8 cellular contexts compared by ENCODE assay signal in the genomic region with DNA sequence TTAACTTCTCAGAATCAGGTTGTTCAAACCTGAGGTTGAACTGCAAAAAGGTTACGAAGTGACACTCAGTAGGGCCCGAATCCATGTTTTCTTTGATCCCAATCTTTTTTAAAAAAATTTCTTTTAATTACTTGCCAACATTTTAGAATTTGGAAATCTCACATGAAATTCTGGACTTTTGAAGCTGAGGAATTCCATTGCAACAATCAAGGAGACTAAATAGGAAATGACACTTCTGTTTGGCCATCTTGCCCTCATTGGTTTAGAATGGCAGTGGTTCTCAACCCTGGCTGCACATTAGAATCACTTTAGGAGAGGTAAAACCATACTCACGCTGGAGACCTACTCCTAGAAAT. TPM values are rescaled to one million over a fixed set of nuclear protein-coding genes. Genes with fewer than 3 reads are reported as not detected.
A peak's percentile ranks its signal among the peaks of the same experiment; 100 is the strongest.
DNase-seq lines count a peak whose midpoint lies in the region; ATAC-seq, FAIRE-seq and TF ChIP-seq lines count a peak whose summit lies in the region.

No MANE protein-coding gene starts in this region.

- no peaks in the 10 kb centered on the region for H3K9me3 ChIP-seq in HUES48 (ENCODE audit: control insufficient read depth, insufficient read depth, low read length)

- H3K4me3 ChIP-seq in HUES48 (ENCODE audit: low read depth, low read length) = peak overlapping the region; percentile 96
- peak overlapping the region; percentile 93 for H3K4me3 ChIP-seq in choroid plexus epithelial cell (ENCODE audit: low read depth, low read length)

- peaks cover 18% of the 10 kb centered on the region for H3K4me1 ChIP-seq in HUES48 (ENCODE audit: control insufficient read depth, insufficient read depth, low read length)

- H3K27me3 ChIP-seq in HUES48 (ENCODE audit: control insufficient read depth, insufficient read depth, low read length) = no peaks in the 10 kb centered on the region

- TF ChIP-seq CTCF in CD14-positive monocyte (IDR thresholded peaks at IDR 0.05) (no peak), choroid plexus epithelial cell (conservative IDR thresholded peaks at IDR 0.05; ENCODE audit: low read depth, low read length) (no peak)

- no peak for FAIRE-seq in GM19239 (lab: Jason Lieb, UNC)

- H3K27ac Mint-ChIP-seq in CD14-positive monocyte = peak overlapping the region in 4 of 7 donors; percentile 96 to 98 (median 96)
- H3K27ac Mint-ChIP-seq in naive thymus-derived CD8-positive, alpha-beta T cell = peak overlapping the region; percentile 96 to 100 (median 100)

- POLR2A ChIA-PET in naive thymus-derived CD8-positive, alpha-beta T cell (lab: Charles Lee) = interaction anchor here (0.9 to 1.7 kb wide), 5 partner anchors 8 to 1395 kb away, joined by 3 to 5 read pairs (median 4); a partner anchor contains a TSS

- DNase-seq in CD14-positive monocyte (ENCODE audit: low spot score) (no peak), choroid plexus epithelial cell (ENCODE audit: low read depth) (no peak), NCI-H748 treated with DMSO at 0.1 percent for 48 hours (lab: John Stamatoyannopoulos, UW) (no peak), GM19239 (ENCODE audit: insufficient read length, low spot score) (no peak), erythroblast (lab: John Stamatoyannopoulos, UW) (no peak)
- no peak for DNase-seq in naive thymus-derived CD8-positive, alpha-beta T cell
- DNase-seq in stimulated activated CD4-positive, alpha-beta T cell treated with anti-CD3 and anti-CD28 coated beads, Interleukin-2, amount 100 ng/mL, for 48 hours = no peak

- peaks cover 16% of the 10 kb centered on the region for H3K4me1 Mint-ChIP-seq in CD14-positive monocyte
- peaks cover 18 to 43% (median 40%) of the 10 kb centered on the region in 4 donors for H3K4me1 Mint-ChIP-seq in naive thymus-derived CD8-positive, alpha-beta T cell

- intact Hi-C loops in CD14-positive monocyte (cut with micrococcal nuclease) = loop anchor here in 1 of 2 donors (5.0 kb wide), 1 partner anchor 709 kb away; a partner anchor contains a TSS

- H3K9me3 Mint-ChIP-seq in CD14-positive monocyte = peaks cover 0 to 7% (median 4%) of the 10 kb centered on the region in 7 donors
- H3K9me3 Mint-ChIP-seq in naive thymus-derived CD8-positive, alpha-beta T cell = no peaks in the 10 kb centered on the region

- peak overlapping the region; percentile 11 for H3K27ac ChIP-seq in HUES48 (ENCODE audit: low read depth, low read length)

- ATAC-seq in naive thymus-derived CD8-positive, alpha-beta T cell = peak in 1 of 2 donors; percentile 1

- TF ChIP-seq POLR2A in erythroblast (IDR thresholded peaks at IDR 0.05; ENCODE audit: low read length) = no peak

- H3K36me3 ChIP-seq in HUES48 (ENCODE audit: control insufficient read depth, insufficient read depth, low read length) = peaks cover 12% of the 10 kb centered on the region

- H3K4me3 Mint-ChIP-seq in CD14-positive monocyte = peak overlapping the region; percentile 97 to 98
- peak overlapping the region; percentile 94 to 100 (median 98) for H3K4me3 Mint-ChIP-seq in naive thymus-derived CD8-positive, alpha-beta T cell

- H3K36me3 Mint-ChIP-seq in CD14-positive monocyte = peaks cover 4 to 6% of the 10 kb centered on the region in 2 donors
- H3K36me3 Mint-ChIP-seq in naive thymus-derived CD8-positive, alpha-beta T cell = peaks cover 0 to 4% (median 0%) of the 10 kb centered on the region in 3 donors

- H3K9ac ChIP-seq in HUES48 (ENCODE audit: low read depth, low read length) = no peak overlapping the region; the same call in 1 of the 2 replicates

- H3K27me3 Mint-ChIP-seq in CD14-positive monocyte (ENCODE audit: low read depth in 3 of 3) = peaks cover 23 to 30% (median 24%) of the 10 kb centered on the region in 3 donors
- peaks cover 7 to 28% (median 22%) of the 10 kb centered on the region in 5 donors for H3K27me3 Mint-ChIP-seq in naive thymus-derived CD8-positive, alpha-beta T cell

RNA-seq across cellular contexts. Expression of a gene that starts 0.5 kb away (rescaled TPM):
- 100 to 1,000 TPM in 1 of 2 donors, 10 to 100 TPM in 1; 93.3 to 111 TPM for polyA plus RNA-seq in CD14-positive monocyte
- 100 to 1,000 TPM; 675 to 780 TPM for total RNA-seq in naive thymus-derived CD8-positive, alpha-beta T cell
- 100 to 1,000 TPM; 309 to 462 (median 320) TPM for polyA plus RNA-seq in naive thymus-derived CD8-positive, alpha-beta T cell
